ENCODE assay signal across 19 cellular contexts in genomic region chr2:145410096-145410495, GRCh38.
"Had no signal": no experiment of that assay in that cellular context is flagged by ENCODE, and none has a peak within 500 bp of the region (broad histone marks: within the 10 kb centered on the region; RNA-seq: fewer than 3 reads in every experiment).

No MANE protein-coding gene starts in this region.

- H3K36me3 ChIP-seq: gastrocnemius medialis, heart left ventricle, right lobe of liver, spleen had no signal

- ATAC-seq: body of pancreas; gastrocnemius medialis; heart left ventricle; psoas muscle; right lobe of liver; stimulated activated naive CD8-positive, alpha-beta T cell treated with anti-CD3 and anti-CD28 coated beads, Interleukin-15, amount 100 ng/mL, for 72 hours had no signal

- H3K9me3 ChIP-seq: body of pancreas, gastrocnemius medialis, psoas muscle, right lobe of liver had no signal

- H3K27ac Mint-ChIP-seq: immature natural killer cell had no signal

- H3K27ac ChIP-seq: body of pancreas, coronary artery, epithelial cell of prostate, gastrocnemius medialis, heart left ventricle, psoas muscle, right lobe of liver, spleen, VCaP had no signal

- H3K27me3 ChIP-seq: body of pancreas, gastrocnemius medialis, heart left ventricle, right lobe of liver, spleen had no signal

- H3K4me3 Mint-ChIP-seq: stimulated activated naive CD8-positive, alpha-beta T cell treated with anti-CD3 and anti-CD28 coated beads, Interleukin-15, amount 100 ng/mL, for 72 hours; type B pancreatic cell had no signal

- H3K4me3 ChIP-seq: body of pancreas, coronary artery, gastrocnemius medialis, heart left ventricle, psoas muscle, right lobe of liver, spleen had no signal

- H3K9me3 Mint-ChIP-seq: immature natural killer cell had no signal

- H3K4me1 ChIP-seq: body of pancreas, gastrocnemius medialis, psoas muscle, right lobe of liver had no signal

- H3K36me3 Mint-ChIP-seq: type B pancreatic cell had no signal

- DNase-seq: activated CD4-positive, alpha-beta T cell treated with anti-CD3 and anti-CD28 coated beads for 1 hour; activated CD4-positive, alpha-beta T cell treated with anti-CD3 and anti-CD28 coated beads, Interleukin-2, amount 50 U/mL, for 48 hours; activated naive CD4-positive, alpha-beta T cell treated with anti-CD3 and anti-CD28 coated beads, Interleukin-2, amount 50 U/mL, for 16 hours; amniotic stem cell; body of pancreas; central memory CD4-positive, alpha-beta T cell; effector memory CD4-positive, alpha-beta T cell; gastrocnemius medialis; heart left ventricle; immature natural killer cell; mesendoderm; psoas muscle; right lobe of liver; spleen; stimulated activated naive CD8-positive, alpha-beta T cell treated with anti-CD3 and anti-CD28 coated beads, Interleukin-15, amount 100 ng/mL, for 72 hours had no signal
